In genomic region chr2:237512774-237513466, GRCh38 we compare ENCODE assay signal across 8 cellular contexts. TPM values are rescaled to one million over a fixed set of nuclear protein-coding genes. Genes with fewer than 3 reads are reported as not detected.
A peak's percentile ranks its signal among the peaks of the same experiment; 100 is the strongest.
DNase-seq lines count a peak whose midpoint lies in the region; ATAC-seq and TF ChIP-seq lines count a peak whose summit lies in the region.

No MANE protein-coding gene starts in this region.

- H4K20me1 ChIP-seq in OCI-LY1 (ENCODE audit: insufficient read depth, low read length), result no peaks in the 10 kb centered on the region

- H3K36me3 ChIP-seq in OCI-LY1 (ENCODE audit: insufficient read depth, low read length) (no peaks in the 10 kb centered on the region), muscle layer of duodenum (ENCODE audit: control insufficient read depth in 1 of 2, insufficient read depth in 2 of 2, low read length in 2 of 2) (no peaks in the 10 kb centered on the region)

- no peaks in the 10 kb centered on the region for H3K9me2 ChIP-seq in OCI-LY1 (ENCODE audit: low read depth, low read length)

- H3K9ac ChIP-seq in OCI-LY1 (ENCODE audit: low read length), result no peak overlapping the region

- TF ChIP-seq CTCF in OCI-LY1 (IDR thresholded peaks at IDR 0.05; ENCODE audit: low read length) (peak; percentile 93), epithelial cell of proximal tubule (conservative IDR thresholded peaks at IDR 0.05; ENCODE audit: low read depth, low read length) (peak; percentile 97)

- H3K4me3 ChIP-seq in Jurkat, Clone E6-1 (ENCODE audit: low read length), result no peak overlapping the region
- H3K4me3 ChIP-seq in OCI-LY1 (ENCODE audit: low read depth, low read length, poor library complexity, severe bottlenecking) (no peak overlapping the region), epithelial cell of proximal tubule (ENCODE audit: low read depth, low read length) (no peak overlapping the region), muscle layer of duodenum (ENCODE audit: low read depth in 1 of 2, low read length in 2 of 2) (no peak overlapping the region)

- H2AFZ ChIP-seq in OCI-LY1 (ENCODE audit: low read length), result no peak overlapping the region

- H3K79me2 ChIP-seq in OCI-LY1 (ENCODE audit: insufficient read depth, low read length), result no peaks in the 10 kb centered on the region

- no peaks in the 10 kb centered on the region for H3K4me1 ChIP-seq in OCI-LY1 (ENCODE audit: insufficient read depth, low read length, severe bottlenecking)
- peaks cover 0 to 9% of the 10 kb centered on the region in 2 donors for H3K4me1 ChIP-seq in muscle layer of duodenum (ENCODE audit: control insufficient read depth in 1 of 2, insufficient read depth in 2 of 2, low read length in 2 of 2)

- H3K27me3 ChIP-seq in OCI-LY1 (ENCODE audit: insufficient read depth, low read length) (0 out of 2 replicates have a peak, but pooled peaks cover 7% of the 10 kb centered on the region), muscle layer of duodenum (ENCODE audit: low read depth, low read length) (no peaks in the 10 kb centered on the region)

- H3K4me2 ChIP-seq in OCI-LY1 (ENCODE audit: low read length), result no peak overlapping the region

- H3F3A ChIP-seq in OCI-LY1 (ENCODE audit: insufficient read depth, low read length), result no peaks in the 10 kb centered on the region

- no peaks in the 10 kb centered on the region for H3K9me3 ChIP-seq in OCI-LY1 (ENCODE audit: low read length)
- H3K9me3 ChIP-seq in muscle layer of duodenum (ENCODE audit: control insufficient read depth in 1 of 2, low read length in 2 of 2), result no peaks in the 10 kb centered on the region

- DNase-seq in GM04503 (ENCODE audit: low read depth) (peak; percentile 29), epithelial cell of proximal tubule (ENCODE audit: low read depth) (no peak)
- DNase-seq in Jurkat, Clone E6-1 (ENCODE audit: low read depth, low spot score), result peak; percentile 76
- peak; percentile 44 for DNase-seq in activated CD8-positive, alpha-beta memory T cell treated with anti-CD3 and anti-CD28 coated beads, Interleukin-2, amount 50 U/mL, for 24 hours (ENCODE audit: extremely low read depth)
- peak; percentile 65 for DNase-seq in stimulated activated CD8-positive, alpha-beta memory T cell treated with anti-CD3 and anti-CD28 coated beads, Interleukin-4, amount 100 ng/mL, for 24 hours (ENCODE audit: low read depth)

- no peak overlapping the region for H3K27ac ChIP-seq in OCI-LY1 (ENCODE audit: low read depth, low read length, poor library complexity, severe bottlenecking)
- peak overlapping the region; percentile 16 for H3K27ac ChIP-seq in muscle layer of duodenum (ENCODE audit: low read length)

- no peak for ATAC-seq in HG03565 (IDR thresholded peaks at IDR 0.05; ENCODE audit: unreplicated experiment)

RNA-seq across cellular contexts. Expression of gene MLPH, which starts 25.9 kb away (rescaled TPM):
- not detected for polyA plus RNA-seq in Jurkat, Clone E6-1 (2012; ENCODE audit: insufficient read depth, insufficient read length)
- total RNA-seq in epithelial cell of proximal tubule, result 35.4 and 36.0 TPM in 2 replicates

RNA-seq across cellular contexts. Expression of gene PRLH, which starts 53.5 kb away (rescaled TPM):
- not detected for polyA plus RNA-seq in Jurkat, Clone E6-1 (2012; ENCODE audit: insufficient read depth, insufficient read length)
- total RNA-seq in epithelial cell of proximal tubule, result not detected in 2 replicates
